ENCODE assay signal across 11 cellular contexts in the genomic region with DNA sequence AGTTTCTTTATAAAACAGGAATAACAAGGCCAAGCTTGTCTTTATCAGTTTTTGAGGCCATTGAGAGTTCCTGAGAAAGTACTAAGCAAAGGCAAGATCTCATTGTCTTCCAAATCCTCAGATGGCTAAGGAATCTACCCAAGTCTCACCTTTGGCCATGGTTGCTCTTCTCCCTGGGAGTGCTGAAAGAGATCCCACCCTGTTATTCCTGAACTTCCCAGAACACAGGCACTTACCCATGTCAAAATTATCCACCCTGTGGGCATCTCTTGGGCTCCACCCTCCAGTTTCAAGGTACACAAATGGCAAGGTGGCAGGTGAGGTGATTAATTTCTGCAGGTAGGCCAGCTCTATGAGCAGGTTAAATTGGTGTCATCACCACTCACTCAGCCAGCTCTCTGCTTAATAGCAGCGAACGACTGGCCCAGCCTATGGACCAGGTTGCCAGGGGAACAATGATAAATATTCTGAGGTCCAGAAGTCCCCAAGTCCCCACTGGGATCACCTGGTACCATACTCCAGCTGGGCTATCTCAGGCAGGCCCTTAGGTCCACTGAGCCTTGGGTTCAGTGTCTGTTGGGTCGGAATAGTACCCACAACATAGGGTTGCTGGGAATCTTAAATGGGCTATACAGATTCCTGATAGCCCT. TPM values are rescaled to one million over a fixed set of nuclear protein-coding genes. Genes with fewer than 3 reads are reported as not detected.
DNase-seq lines count a peak whose midpoint lies in the region; ATAC-seq and TF ChIP-seq lines count a peak whose summit lies in the region.
"Had no signal": no experiment of that assay in that cellular context is flagged by ENCODE, and none has a peak within 500 bp of the region (broad histone marks: within the 10 kb centered on the region; RNA-seq: fewer than 3 reads in every experiment).

No MANE protein-coding gene starts in this region.

- no peak for ATAC-seq in activated CD4-positive, alpha-beta T cell treated with anti-CD3 and anti-CD28 coated beads for 36 hours
- no peak for ATAC-seq in PC-3
- ATAC-seq in gastroesophageal sphincter: no peak
- ATAC-seq in HG03108 (IDR thresholded peaks at IDR 0.05; ENCODE audit: unreplicated experiment): no peak
- ATAC-seq in HG03469 (IDR thresholded peaks at IDR 0.05; ENCODE audit: unreplicated experiment): no peak

- peaks cover 27% of the 10 kb centered on the region for H3K4me1 ChIP-seq in PC-3 (ENCODE audit: insufficient read depth, low read length)
- H3K4me1 ChIP-seq in gastroesophageal sphincter: peaks cover 0 to 45% (median 3%) of the 10 kb centered on the region in 3 donors
- H3K4me1 ChIP-seq in stomach: peaks cover 4 to 39% (median 30%) of the 10 kb centered on the region in 4 donors

- peaks cover 35% of the 10 kb centered on the region for H3K79me2 ChIP-seq in PC-3 (ENCODE audit: low read length)

- peaks cover 18% of the 10 kb centered on the region for H3K4me1 Mint-ChIP-seq in activated CD4-positive, alpha-beta T cell treated with anti-CD3 and anti-CD28 coated beads for 36 hours

- H3K4me3 Mint-ChIP-seq in activated CD4-positive, alpha-beta T cell treated with anti-CD3 and anti-CD28 coated beads for 36 hours: peak overlapping the region; percentile 19

- intact Hi-C loops in activated CD4-positive, alpha-beta T cell treated with anti-CD3 and anti-CD28 coated beads for 36 hours (cut with DNase I, micrococcal nuclease): loop anchor here (5.0 kb wide), 7 partner anchors 67 to 1963 kb away; a partner anchor contains a TSS
- intact Hi-C loops in PC-3 (cut with micrococcal nuclease): loop anchor here (5.0 kb wide), 1 partner anchor 372 kb away; no protein-coding TSS in a partner anchor
- intact Hi-C loops in stomach (cut with DNase I; ENCODE audit: low total_unique reads): loop anchor here (10.0 kb wide), 1 partner anchor 170 kb away; no protein-coding TSS in a partner anchor

- no peak overlapping the region for H3K4me3 ChIP-seq in PC-3 (ENCODE audit: low read length)
- H3K4me3 ChIP-seq in gastroesophageal sphincter: peak overlapping the region in 1 of 2 donors; percentile 62
- no peak overlapping the region for H3K4me3 ChIP-seq in stomach

- H3K27me3 ChIP-seq in PC-3 (ENCODE audit: low read length) (no peaks in the 10 kb centered on the region), gastroesophageal sphincter (no peaks in the 10 kb centered on the region), stomach (no peaks in the 10 kb centered on the region)
- H3K27me3 ChIP-seq: BE2C had no signal

- H3K27ac ChIP-seq in PC-3 (ENCODE audit: low read length) (no peak overlapping the region), gastroesophageal sphincter (peak overlapping the region in 3 of 4 donors; percentile 87 to 98 (median 94)), stomach (peak overlapping the region; percentile 2 to 97 (median 93))

- no peak overlapping the region for H3K9ac ChIP-seq in PC-3 (ENCODE audit: low read length)

- H3K36me3 Mint-ChIP-seq in activated CD4-positive, alpha-beta T cell treated with anti-CD3 and anti-CD28 coated beads for 36 hours (ENCODE audit: low read depth): no peaks in the 10 kb centered on the region

- no peak overlapping the region for H3K27ac Mint-ChIP-seq in activated CD4-positive, alpha-beta T cell treated with anti-CD3 and anti-CD28 coated beads for 36 hours
- H3K27ac Mint-ChIP-seq: T-helper 1 cell treated with Interleukin-12 subunit alpha and Interleukin-12 subunit beta and Interleukin-4 antibody, amounts not matched to agents 30 μg/mL and 1 μg/mL, for 36 hours had no signal

- H3F3A ChIP-seq in PC-3 (ENCODE audit: low read length, unreplicated experiment): no peaks in the 10 kb centered on the region

- H3K9me2 ChIP-seq in PC-3 (replicated peaks; ENCODE audit: low read length): no peaks in the 10 kb centered on the region

- POLR2A ChIA-PET in activated CD4-positive, alpha-beta T cell treated with anti-CD3 and anti-CD28 coated beads for 36 hours (lab: Charles Lee): interaction anchor here (0.6 kb wide), 1 partner anchor 247 kb away, joined by 4 read pairs; no protein-coding TSS in a partner anchor
- POLR2A ChIA-PET in PC-3 (lab: Charles Lee; ENCODE audit: unreplicated experiment): interaction anchor here (0.6 to 0.7 kb wide), 3 partner anchors 13 to 111 kb away, joined by 3 to 6 read pairs (median 3); no protein-coding TSS in a partner anchor

- CTCF ChIA-PET in activated CD4-positive, alpha-beta T cell treated with anti-CD3 and anti-CD28 coated beads for 36 hours (lab: Charles Lee): interaction anchor here (0.6 to 1.7 kb wide), 5 partner anchors 18 to 141 kb away, joined by 3 to 4 read pairs (median 3); no protein-coding TSS in a partner anchor
- CTCF ChIA-PET in PC-3 (lab: Charles Lee): interaction anchor here (0.6 kb wide), 1 partner anchor 134 kb away, joined by 3 read pairs; no protein-coding TSS in a partner anchor

- no peak for TF ChIP-seq EP300 in gastroesophageal sphincter (IDR thresholded peaks at IDR 0.05)
- TF ChIP-seq EP300 in stomach (IDR thresholded peaks at IDR 0.05): no peak

- H3K27me3 Mint-ChIP-seq in activated CD4-positive, alpha-beta T cell treated with anti-CD3 and anti-CD28 coated beads for 36 hours: peaks cover 31% of the 10 kb centered on the region

- no TSS peak for BruUV-seq in PC-3 (replicated peaks; lab: Mats Ljungman, UMichigan)

- WGBS in gastroesophageal sphincter (ENCODE audit: low coverage in 1 of 2), 2 donors: 80% methylated on average over 1 of the region's 3 CpGs; no CpG with 5 or more reads in 1 of the 2 donors
- WGBS in stomach, 5 donors: 46 to 65% (median 59%) methylated on average over 3 of the region's 3 CpGs

- H3K36me3 ChIP-seq in PC-3 (ENCODE audit: low read depth, low read length) (no peaks in the 10 kb centered on the region), gastroesophageal sphincter (no peaks in the 10 kb centered on the region), stomach (no peaks in the 10 kb centered on the region)

- TF ChIP-seq CTCF in PC-3 (conservative IDR thresholded peaks at IDR 0.05; ENCODE audit: low read depth, low read length) (no peak), gastroesophageal sphincter (IDR thresholded peaks at IDR 0.05) (no peak), stomach (IDR thresholded peaks at IDR 0.05) (no peak)

- H3K9me3 ChIP-seq in PC-3 (ENCODE audit: low read length) (no peaks in the 10 kb centered on the region), gastroesophageal sphincter (no peaks in the 10 kb centered on the region), stomach (no peaks in the 10 kb centered on the region)
- H3K9me3 ChIP-seq: BE2C had no signal

- H3K4me2 ChIP-seq in PC-3 (ENCODE audit: low read length): peak overlapping the region; percentile 89

- H3K9me3 Mint-ChIP-seq in activated CD4-positive, alpha-beta T cell treated with anti-CD3 and anti-CD28 coated beads for 36 hours (ENCODE audit: low read depth): no peaks in the 10 kb centered on the region
- H3K9me3 Mint-ChIP-seq: T-helper 1 cell treated with Interleukin-12 subunit alpha and Interleukin-12 subunit beta and Interleukin-4 antibody, amounts not matched to agents 30 μg/mL and 1 μg/mL, for 36 hours had no signal

- peak overlapping the region; percentile 77; the same call in 1 of the 2 replicates for H2AFZ ChIP-seq in PC-3 (ENCODE audit: low read length)

- TF ChIP-seq POLR2A in gastroesophageal sphincter (IDR thresholded peaks at IDR 0.05) (no peak), stomach (IDR thresholded peaks at IDR 0.05) (no peak)

- H4K20me1 ChIP-seq in PC-3 (ENCODE audit: low read length): peaks cover 7% of the 10 kb centered on the region

- no peak for DNase-seq in activated CD4-positive, alpha-beta T cell treated with anti-CD3 and anti-CD28 coated beads for 36 hours
- DNase-seq in activated CD4-positive, alpha-beta T cell treated with anti-CD3 and anti-CD28 coated beads, Interleukin-2, amount 50 U/mL, for 4 hours: no peak
- DNase-seq in PC-3 (no peak), stomach (no peak), 8988T (no peak)
- DNase-seq: BE2C, NCI-H2171 treated with DMSO at 0.1 percent for 48 hours had no signal

RNA-seq across cellular contexts. Expression of a gene that starts 2.3 kb away (rescaled TPM):
- 1 to 10 TPM; 6.7 to 7.9 TPM for total RNA-seq in activated CD4-positive, alpha-beta T cell treated with anti-CD3 and anti-CD28 coated beads for 36 hours
- total RNA-seq in PC-3 (2014; rRNA removed) (16.2 and 18.1 TPM in 2 replicates), gastroesophageal sphincter (10 to 100 TPM; 12.5 to 21.2 (median 13.8) TPM), stomach (10 to 100 TPM in 3 of 5 donors, 1 to 10 TPM in 2; 6.4 to 23.3 (median 12.9) TPM)
- 10 to 100 TPM in 2 of 3 donors, 1 to 10 TPM in 1; 7.0 to 21.1 (median 10.1) TPM for polyA plus RNA-seq in stomach
